21 cellular contexts compared by ENCODE assay signal in the genomic region with DNA sequence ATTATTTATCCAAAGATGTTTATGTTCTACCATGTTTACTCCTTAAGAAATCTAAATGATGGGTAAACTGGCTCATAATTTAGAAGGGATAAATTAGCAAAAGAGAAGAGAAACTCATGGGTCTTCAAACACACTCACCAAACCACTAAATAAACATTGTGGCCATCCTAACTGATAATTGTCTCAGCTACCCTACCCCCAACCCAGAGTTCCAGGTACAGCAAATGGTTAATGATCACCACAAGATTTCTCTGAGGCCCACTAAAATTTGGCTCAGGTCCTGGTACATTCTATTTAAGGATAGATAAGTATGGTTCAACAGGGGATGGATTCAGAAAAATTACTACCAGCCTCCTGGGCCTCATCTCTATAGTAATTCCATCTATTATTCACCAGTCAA. TPM values are rescaled to one million over a fixed set of nuclear protein-coding genes. Genes with fewer than 3 reads are reported as not detected.
DNase-seq lines count a peak whose midpoint lies in the region; ATAC-seq, FAIRE-seq and TF ChIP-seq lines count a peak whose summit lies in the region.
"Had no signal": no experiment of that assay in that cellular context is flagged by ENCODE, and none has a peak within 500 bp of the region (broad histone marks: within the 10 kb centered on the region; RNA-seq: fewer than 3 reads in every experiment).

No MANE protein-coding gene starts in this region.

- H3K27ac ChIP-seq in body of pancreas, result no peak overlapping the region
- H3K27ac ChIP-seq: breast epithelium, hepatocyte had no signal

- ATAC-seq in GM18498 (IDR thresholded peaks at IDR 0.05; ENCODE audit: unreplicated experiment) (peak; percentile 50), GM21423 (IDR thresholded peaks at IDR 0.05; ENCODE audit: unreplicated experiment) (peak; percentile 51), body of pancreas (no peak)
- ATAC-seq: activated CD8-positive, alpha-beta T cell treated with anti-CD3 and anti-CD28 coated beads, Interleukin-2, amount 10 ng/mL, durations not matched to agents 7 days and 5 days; activated naive CD4-positive, alpha-beta T cell treated with anti-CD3 and anti-CD28 coated beads, Interleukin-2, amount 50 U/mL, for 72 hours; SK-N-SH treated with all-trans-retinoic acid at 6 μM for 48 hours had no signal

- no peak for TF ChIP-seq CTCF in body of pancreas (IDR thresholded peaks at IDR 0.05)

- FAIRE-seq in GM12892 (lab: Jason Lieb, UNC), result no peak
- FAIRE-seq: A204.1, endothelial cell of umbilical vein, urothelium cell line had no signal

- no peak overlapping the region for H3K4me3 ChIP-seq in body of pancreas
- H3K4me3 ChIP-seq: breast epithelium, HAP-1, hepatocyte had no signal

- peaks cover 35% of the 10 kb centered on the region for H3K4me1 ChIP-seq in body of pancreas

- intact Hi-C loops in body of pancreas (cut with DNase I), result no loop called here

- TF ChIP-seq POLR2A in GM12892 (IDR thresholded peaks at IDR 0.05; ENCODE audit: low read depth, low read length) (no peak), body of pancreas (IDR thresholded peaks at IDR 0.05) (no peak)

- H3K36me3 ChIP-seq in body of pancreas (replicated peaks in 1 of 2; ENCODE audit: insufficient read depth in 1 of 2, low read depth in 2 of 2), result no peaks in the 10 kb centered on the region
- H3K36me3 ChIP-seq: BE2C, breast epithelium, HAP-1 had no signal

- H3K9me3 ChIP-seq in body of pancreas, result no peaks in the 10 kb centered on the region
- H3K9me3 ChIP-seq: BE2C, breast epithelium, HAP-1 had no signal

- H3K27me3 ChIP-seq in body of pancreas, result no peaks in the 10 kb centered on the region
- H3K27me3 ChIP-seq: BE2C, breast epithelium, hepatocyte had no signal

- DNase-seq in NCI-H69 (lab: John Stamatoyannopoulos, UW), result peak; percentile 47
- peak; percentile 18 for DNase-seq in iris pigment epithelial cell (ENCODE audit: low read depth)
- no peak for DNase-seq in GM12892 (ENCODE audit: insufficient read length)
- DNase-seq in body of pancreas, result no peak
- DNase-seq in islet precursor cell, result no peak
- DNase-seq in GM03348 (ENCODE audit: low spot score), result no peak
- DNase-seq: activated CD8-positive, alpha-beta T cell treated with anti-CD3 and anti-CD28 coated beads, Interleukin-2, amount 10 ng/mL, durations not matched to agents 7 days and 5 days; activated T-cell treated with anti-CD3 and anti-CD28 coated beads, Interleukin-2, amount 50 U/mL, for 48 hours; BE2C; NCI-H1417 treated with DMSO at 0.1 percent for 48 hours; stimulated activated CD8-positive, alpha-beta memory T cell treated with anti-CD3 and anti-CD28 coated beads, Interleukin-4, amount 100 ng/mL, for 48 hours had no signal

RNA-seq across cellular contexts. Expression of a gene that starts 21.4 kb away (rescaled TPM):
- 16.4 TPM for polyA plus RNA-seq in GM12892 (2012; ENCODE audit: missing spikeins)
- total RNA-seq in body of pancreas, result 10 to 100 TPM in 1 of 2 donors, 1 to 10 TPM in 1; 9.6 to 20.1 TPM

Comparison
In these comparisons a context has a peak if more than half of its experiments do, and no peak if none do; other contexts are left out.
1. DNase-seq: peak in NCI-H69 (single experiment) and iris pigment epithelial cell (single experiment); none in GM12892 (single experiment), body of pancreas (0 of 4), islet precursor cell (single experiment) and GM03348 (single experiment).